21 cellular contexts compared by ENCODE assay signal in the genomic region with DNA sequence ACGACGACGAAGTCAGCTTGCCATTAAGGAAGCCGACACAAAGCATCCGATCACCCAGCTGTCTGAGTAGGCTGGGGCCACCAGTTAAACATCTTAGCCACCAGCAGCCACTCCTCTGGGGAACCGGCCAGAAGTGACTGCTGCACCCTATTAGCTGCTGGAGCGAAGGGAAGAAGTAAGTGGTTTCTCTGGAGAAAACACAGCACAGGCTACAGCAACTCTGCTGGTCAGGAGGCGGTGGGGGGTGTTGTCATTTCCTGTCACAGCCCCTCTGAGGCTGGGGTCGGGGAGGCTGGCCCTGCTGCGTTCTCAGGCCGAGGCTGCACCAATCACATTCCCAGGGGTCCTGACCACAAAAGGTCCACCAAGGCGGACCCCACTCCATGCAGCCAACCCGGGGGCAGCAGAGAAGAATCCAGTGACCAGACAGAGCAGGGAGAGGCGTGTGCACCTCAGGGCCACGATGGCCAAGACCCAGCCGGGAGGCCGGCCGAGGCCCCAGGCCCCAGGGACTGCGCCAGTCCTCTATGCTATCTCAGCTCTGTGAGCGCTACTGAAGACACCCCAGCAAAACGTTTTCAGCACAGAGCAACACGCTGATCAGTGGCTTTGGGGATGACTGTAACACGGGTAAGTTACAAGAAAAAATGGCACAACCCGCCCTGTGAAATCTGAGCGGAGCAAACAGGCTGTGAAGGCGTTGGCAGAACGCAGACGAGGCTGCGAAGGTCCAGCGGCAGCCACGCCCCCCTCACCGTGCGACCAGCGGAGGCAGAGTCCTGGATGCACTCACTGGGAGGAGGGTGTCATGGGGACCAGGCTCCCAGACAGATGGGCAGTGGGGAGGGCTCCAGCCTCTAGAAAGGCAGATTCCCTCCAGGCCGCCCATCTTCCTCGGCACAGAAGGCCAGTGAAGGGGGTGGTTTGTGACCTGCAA. TPM values are rescaled to one million over a fixed set of nuclear protein-coding genes. Genes with fewer than 3 reads are reported as not detected.
DNase-seq lines count a peak whose midpoint lies in the region; ATAC-seq, FAIRE-seq and TF ChIP-seq lines count a peak whose summit lies in the region.
"Had no signal": no experiment of that assay in that cellular context is flagged by ENCODE, and none has a peak within 500 bp of the region (broad histone marks: within the 10 kb centered on the region; RNA-seq: fewer than 3 reads in every experiment).

No MANE protein-coding gene starts in this region.

- H2AFZ ChIP-seq in IMR-90 (replicated peaks; ENCODE audit: low read length, poor library complexity) (peak overlapping the region; percentile 27), parathyroid adenoma (no peak overlapping the region)

- no peak for TF ChIP-seq RAD21 in IMR-90 (IDR thresholded peaks at IDR 0.05; ENCODE audit: low read length)

- H2AK9ac ChIP-seq in IMR-90 (replicated peaks; ENCODE audit: low read depth, low read length, poor library complexity) = no peak overlapping the region

- no peak overlapping the region for H2BK120ac ChIP-seq in IMR-90 (ENCODE audit: low read depth, low read length)

- no peak for TF ChIP-seq POLR2A in IMR-90 (IDR thresholded peaks at IDR 0.05; ENCODE audit: low read depth, low read length)

- no TSS peak for BruUV-seq in IMR-90 (replicated peaks; lab: Mats Ljungman, UMichigan)

- H2BK15ac ChIP-seq in IMR-90 (ENCODE audit: low read depth, low read length) = no peak overlapping the region

- FAIRE-seq in kidney (lab: Jason Lieb, UNC) = no peak
- FAIRE-seq: endometrium had no signal

- intact Hi-C loops in IMR-90 (cut with micrococcal nuclease) (no loop called here), kidney (cut with DNase I) (no loop called here)
- intact Hi-C loops in activated CD4-positive, alpha-beta memory T cell treated with anti-CD3 and anti-CD28 coated beads for 36 hours (cut with micrococcal nuclease) = no loop called here

- H3K14ac ChIP-seq in IMR-90 (replicated peaks; ENCODE audit: low read depth, low read length) = no peak overlapping the region

- no peak overlapping the region for H4K5ac ChIP-seq in IMR-90 (ENCODE audit: low read depth, low read length)

- no peak overlapping the region for H4K8ac ChIP-seq in IMR-90 (ENCODE audit: low read depth in 2 of 2, low read length in 2 of 2)

- peak overlapping the region in 9 of 11 experiments; percentile 23 to 82 (median 69); a peak in 15 of 22 replicates for H3K4me2 ChIP-seq in BLaER1 treated with 17β-estradiol and CSF1 and Interleukin-3, amounts not matched to agents 10 nM and 100 nM
- peak overlapping the region; percentile 13; the same call in 1 of the 2 replicates for H3K4me2 ChIP-seq in IMR-90 (ENCODE audit: low read depth, low read length)
- peak overlapping the region; percentile 55 for H3K4me2 ChIP-seq in parathyroid adenoma (ENCODE audit: low read length)

- no peak overlapping the region for H3K4me3 Mint-ChIP-seq in activated CD4-positive, alpha-beta memory T cell treated with anti-CD3 and anti-CD28 coated beads for 36 hours
- H3K4me3 Mint-ChIP-seq: activated CD4-positive, alpha-beta memory T cell treated with anti-CD3 and anti-CD28 coated beads, Interleukin-2, amount 10 ng/mL, durations not matched to agents 7 days and 5 days; CD8-positive, alpha-beta memory T cell; HFFc6; T-helper 17 cell had no signal

- no peaks in the 10 kb centered on the region; the same call in 1 of the 2 replicates for H3K9me1 ChIP-seq in IMR-90 (ENCODE audit: insufficient read depth, low read length)

- no peaks in the 10 kb centered on the region for H3K36me3 ChIP-seq in BLaER1 treated with 17β-estradiol and CSF1 and Interleukin-3, amounts not matched to agents 10 nM and 100 nM
- no peaks in the 10 kb centered on the region for H3K36me3 ChIP-seq in IMR-90 (ENCODE audit: control insufficient read depth, insufficient read depth, low read length)
- no peaks in the 10 kb centered on the region for H3K36me3 ChIP-seq in kidney (ENCODE audit: control insufficient read depth in 1 of 2, insufficient read depth in 2 of 2, low read length in 2 of 2)
- H3K36me3 ChIP-seq in parathyroid adenoma (ENCODE audit: control insufficient read depth, insufficient read depth, low read length) = no peaks in the 10 kb centered on the region
- H3K36me3 ChIP-seq: heart right ventricle, thyroid gland had no signal

- H3K56ac ChIP-seq in IMR-90 (ENCODE audit: extremely low read depth, insufficient read depth, low read length) = no peak overlapping the region

- ATAC-seq in IMR-90 (ENCODE audit: low read depth) = peak; percentile 74
- no peak for ATAC-seq in GM21825 (IDR thresholded peaks at IDR 0.05; ENCODE audit: unreplicated experiment)
- ATAC-seq: heart right ventricle, T-helper 17 cell had no signal

- no peaks in the 10 kb centered on the region for H3K36me3 Mint-ChIP-seq in activated CD4-positive, alpha-beta memory T cell treated with anti-CD3 and anti-CD28 coated beads for 36 hours
- H3K36me3 Mint-ChIP-seq: CD8-positive, alpha-beta memory T cell had no signal

- H3K4me3 ChIP-seq in BLaER1 treated with 17β-estradiol and CSF1 and Interleukin-3, amounts not matched to agents 10 nM and 100 nM = no peak overlapping the region
- H3K4me3 ChIP-seq in IMR-90 (ENCODE audit: insufficient read depth, low read depth, low read length) (no peak overlapping the region), kidney (ENCODE audit: low read length in 2 of 2) (no peak overlapping the region), parathyroid adenoma (ENCODE audit: low read depth, low read length) (no peak overlapping the region)
- H3K4me3 ChIP-seq: coronary artery, heart right ventricle, thyroid gland had no signal

- no peak overlapping the region for H3K27ac ChIP-seq in BLaER1 treated with 17β-estradiol and CSF1 and Interleukin-3, amounts not matched to agents 10 nM and 100 nM
- H3K27ac ChIP-seq in IMR-90 (ENCODE audit: insufficient read depth, low read length) (no peak overlapping the region), kidney (ENCODE audit: low read depth in 2 of 2, low read length in 2 of 2) (no peak overlapping the region), parathyroid adenoma (no peak overlapping the region)
- H3K27ac ChIP-seq: coronary artery, heart right ventricle, thyroid gland had no signal

- H3K79me2 ChIP-seq in parathyroid adenoma = no peaks in the 10 kb centered on the region

- CTCF ChIA-PET in IMR-90 (lab: Yijun Ruan, JAX) = interaction anchor here (0.7 kb wide), 1 partner anchor 12 kb away, joined by 3 read pairs; no protein-coding TSS in a partner anchor
- CTCF ChIA-PET in activated CD4-positive, alpha-beta memory T cell treated with anti-CD3 and anti-CD28 coated beads for 36 hours (lab: Charles Lee) = no interaction called here

- POLR2A ChIA-PET in IMR-90 (lab: Charles Lee; ENCODE audit: unreplicated experiment) = no interaction called here
- POLR2A ChIA-PET in activated CD4-positive, alpha-beta memory T cell treated with anti-CD3 and anti-CD28 coated beads for 36 hours (lab: Charles Lee) = no interaction called here

- peaks cover 0 to 65% (median 49%) of the 10 kb centered on the region in 10 experiments; a peak in 16 of 20 replicates for H3K4me1 ChIP-seq in BLaER1 treated with 17β-estradiol and CSF1 and Interleukin-3, amounts not matched to agents 10 nM and 100 nM
- H3K4me1 ChIP-seq in IMR-90 (ENCODE audit: control insufficient read depth, insufficient read depth, low read length) (peaks cover 2% of the 10 kb centered on the region; the same call in 1 of the 2 replicates), kidney (ENCODE audit: control insufficient read depth in 1 of 2, insufficient read depth in 1 of 2, low read depth in 1 of 2, low read length in 2 of 2) (no peaks in the 10 kb centered on the region), parathyroid adenoma (peaks cover 3% of the 10 kb centered on the region)
- H3K4me1 ChIP-seq: thyroid gland had no signal

- H3K23ac ChIP-seq in IMR-90 (ENCODE audit: low read depth, low read length) = no peak overlapping the region

- no peaks in the 10 kb centered on the region for H3K79me1 ChIP-seq in IMR-90 (ENCODE audit: low read depth in 1 of 2, low read length in 2 of 2)

- dilution Hi-C loops in IMR-90 (cut with HindIII; ENCODE audit: low sequenced_read_pairs, unreplicated experiment) = no loop called here

- no peak overlapping the region for H2AK5ac ChIP-seq in IMR-90 (ENCODE audit: low read depth, low read length)

- peaks cover 0 to 47% (median 32%) of the 10 kb centered on the region in 11 experiments; a peak in 13 of 22 replicates for H4K20me1 ChIP-seq in BLaER1 treated with 17β-estradiol and CSF1 and Interleukin-3, amounts not matched to agents 10 nM and 100 nM
- no peaks in the 10 kb centered on the region for H4K20me1 ChIP-seq in IMR-90 (ENCODE audit: insufficient read depth, low read length)

- WGBS in IMR-90 (ENCODE audit: extremely low coverage in 2 of 2, insufficient read length in 1 of 2), 2 experiments = 11% methylated on average over 3 of the region's 36 CpGs; no CpG with 5 or more reads in 1 of the 2 experiments

- H3K27me3 ChIP-seq in BLaER1 treated with 17β-estradiol and CSF1 and Interleukin-3, amounts not matched to agents 10 nM and 100 nM = peaks cover 0 to 21% (median 0%) of the 10 kb centered on the region in 11 experiments; a peak in 9 of 22 replicates
- H3K27me3 ChIP-seq in IMR-90 (ENCODE audit: control insufficient read depth, insufficient read depth, low read length) (peaks cover 19% of the 10 kb centered on the region; the same call in 1 of the 2 replicates), parathyroid adenoma (ENCODE audit: control insufficient read depth, insufficient read depth, low read length) (no peaks in the 10 kb centered on the region)
- H3K27me3 ChIP-seq: thyroid gland had no signal

- in situ Hi-C loops in IMR-90 (cut with MboI; ENCODE audit: low sequenced_read_pairs) = no loop called here

- peaks cover 0 to 4% (median 0%) of the 10 kb centered on the region in 11 experiments; a peak in 2 of 22 replicates for H3K9me3 ChIP-seq in BLaER1 treated with 17β-estradiol and CSF1 and Interleukin-3, amounts not matched to agents 10 nM and 100 nM (replicated peaks in 1 of 11)
- H3K9me3 ChIP-seq in IMR-90 (ENCODE audit: control insufficient read depth, insufficient read depth, low read length) = no peaks in the 10 kb centered on the region
- no peaks in the 10 kb centered on the region for H3K9me3 ChIP-seq in kidney (ENCODE audit: control insufficient read depth in 1 of 2, low read length in 2 of 2)
- no peaks in the 10 kb centered on the region for H3K9me3 ChIP-seq in parathyroid adenoma (ENCODE audit: control insufficient read depth, low read length)
- H3K9me3 ChIP-seq: thyroid gland had no signal

- no peak for DNase-seq in IMR-90
- peak; percentile 49 for DNase-seq in kidney
- DNase-seq in HK-2 (ENCODE audit: unreplicated experiment) = no peak
- DNase-seq in DMS53 (lab: John Stamatoyannopoulos, UW) = no peak
- no peak for DNase-seq in activated CD4-positive, alpha-beta memory T cell treated with anti-CD3 and anti-CD28 coated beads for 36 hours
- DNase-seq: activated CD4-positive, alpha-beta memory T cell treated with anti-CD3 and anti-CD28 coated beads, Interleukin-2, amount 10 ng/mL, durations not matched to agents 7 days and 5 days; activated gamma-delta T cell; activated T-cell treated with anti-CD3 and anti-CD28 coated beads for 4 hours; CD8-positive, alpha-beta memory T cell; heart right ventricle; HFFc6; MM.1S; SIG-M5; stimulated activated naive CD4-positive, alpha-beta T cell treated with Interleukin-2 at 50 U/mL for 16 hours; T-helper 17 cell; thyroid gland had no signal

- no peak overlapping the region for H4K91ac ChIP-seq in IMR-90 (ENCODE audit: insufficient read depth, low read depth, low read length)

- H3K4ac ChIP-seq in IMR-90 (ENCODE audit: low read depth, low read length) = no peak overlapping the region

- H3K9me3 Mint-ChIP-seq in activated CD4-positive, alpha-beta memory T cell treated with anti-CD3 and anti-CD28 coated beads for 36 hours = no peaks in the 10 kb centered on the region
- H3K9me3 Mint-ChIP-seq: activated CD4-positive, alpha-beta memory T cell treated with anti-CD3 and anti-CD28 coated beads, Interleukin-2, amount 10 ng/mL, durations not matched to agents 7 days and 5 days had no signal

- H3K4me1 Mint-ChIP-seq in activated CD4-positive, alpha-beta memory T cell treated with anti-CD3 and anti-CD28 coated beads for 36 hours (ENCODE audit: low read depth) = no peaks in the 10 kb centered on the region
- H3K4me1 Mint-ChIP-seq: activated CD4-positive, alpha-beta memory T cell treated with anti-CD3 and anti-CD28 coated beads, Interleukin-2, amount 10 ng/mL, durations not matched to agents 7 days and 5 days had no signal

- TF ChIP-seq CTCF in IMR-90 (conservative IDR thresholded peaks at IDR 0.05; ENCODE audit: low read depth, low read length) = no peak
- TF ChIP-seq CTCF in kidney (IDR thresholded peaks at IDR 0.05; ENCODE audit: borderline replicate concordance, extremely low read depth, insufficient read depth) = no peak
- no peak for TF ChIP-seq CTCF in parathyroid adenoma (IDR thresholded peaks at IDR 0.05)

- H2BK5ac ChIP-seq in IMR-90 (ENCODE audit: low read depth, low read length, poor library complexity, severe bottlenecking) = no peak overlapping the region

- no peak overlapping the region for H3K18ac ChIP-seq in IMR-90 (ENCODE audit: low read depth, low read length)

- no peak overlapping the region for H2BK20ac ChIP-seq in IMR-90 (ENCODE audit: low read depth, low read length)

- H3K27me3 Mint-ChIP-seq in activated CD4-positive, alpha-beta memory T cell treated with anti-CD3 and anti-CD28 coated beads for 36 hours = no peaks in the 10 kb centered on the region
- H3K27me3 Mint-ChIP-seq: T-helper 17 cell had no signal

- H3K9ac ChIP-seq in BLaER1 treated with 17β-estradiol and CSF1 and Interleukin-3, amounts not matched to agents 10 nM and 100 nM = no peak overlapping the region
- H3K9ac ChIP-seq in IMR-90 (ENCODE audit: low read depth, low read length) (no peak overlapping the region), kidney (ENCODE audit: low read length in 2 of 2) (no peak overlapping the region), parathyroid adenoma (no peak overlapping the region)

- no peak overlapping the region for H3K27ac Mint-ChIP-seq in activated CD4-positive, alpha-beta memory T cell treated with anti-CD3 and anti-CD28 coated beads for 36 hours
- H3K27ac Mint-ChIP-seq: activated CD4-positive, alpha-beta memory T cell treated with anti-CD3 and anti-CD28 coated beads, Interleukin-2, amount 10 ng/mL, durations not matched to agents 7 days and 5 days; HFFc6; T-helper 17 cell had no signal

RNA-seq across cellular contexts. Expression of a gene that starts 24.8 kb away (rescaled TPM):
- total RNA-seq in IMR-90 (2012; rRNA removed) = 5.0 TPM in 2 replicates
- polyA plus RNA-seq in IMR-90 (2012; rRNA removed) = 8.3 and 9.0 TPM in 2 replicates
- polyA plus RNA-seq in IMR-90 (2012; cell fraction: cytosol; rRNA removed) = 10.5 and 10.6 TPM in 2 replicates
- polyA plus RNA-seq in IMR-90 (2012; cell fraction: nucleus; rRNA removed; ENCODE audit: low replicate concordance) = 5.9 and 10.3 TPM in 2 replicates
- 14.4 TPM for total RNA-seq in kidney
- polyA plus RNA-seq in kidney (ENCODE audit: insufficient read depth, low read depth, low replicate concordance) = 11.6 TPM
- 10 to 100 TPM; 14.8 to 16.1 TPM for total RNA-seq in activated CD4-positive, alpha-beta memory T cell treated with anti-CD3 and anti-CD28 coated beads for 36 hours

RNA-seq across cellular contexts. Expression of a gene that starts 49.1 kb away (rescaled TPM):
- total RNA-seq in IMR-90 (2012; rRNA removed) = 3.6 and 3.8 TPM in 2 replicates
- polyA plus RNA-seq in IMR-90 (2012; rRNA removed) = 5.0 and 5.3 TPM in 2 replicates
- 2.7 and 5.5 TPM in 2 replicates for polyA plus RNA-seq in IMR-90 (2012; cell fraction: cytosol; rRNA removed)
- 30.8 and 31.9 TPM in 2 replicates for polyA plus RNA-seq in IMR-90 (2012; cell fraction: nucleus; rRNA removed; ENCODE audit: low replicate concordance)
- total RNA-seq in kidney = 14.6 TPM
- 14.4 TPM for polyA plus RNA-seq in kidney (ENCODE audit: insufficient read depth, low read depth, low replicate concordance)
- 1 to 10 TPM; 2.5 to 2.8 TPM for total RNA-seq in activated CD4-positive, alpha-beta memory T cell treated with anti-CD3 and anti-CD28 coated beads for 36 hours

Comparison
In these comparisons a context has a peak if more than half of its experiments do, and no peak if none do; other contexts are left out.
1. H3K4me2 ChIP-seq: peak in every context shown above with its lines; median percentile 69 in BLaER1 treated with 17β-estradiol and CSF1 and Interleukin-3, amounts not matched to agents 10 nM and 100 nM; 55 in parathyroid adenoma; 13 in IMR-90.